Comparison of ENCODE assay signal across 12 cellular contexts in genomic region chr11:111416231-111416960, GRCh38. TPM values are rescaled to one million over a fixed set of nuclear protein-coding genes. Genes with fewer than 3 reads are reported as not detected.
DNase-seq lines count a peak whose midpoint lies in the region; ATAC-seq and TF ChIP-seq lines count a peak whose summit lies in the region.
"Had no signal": no experiment of that assay in that cellular context is flagged by ENCODE, and none has a peak within 500 bp of the region (broad histone marks: within the 10 kb centered on the region; RNA-seq: fewer than 3 reads in every experiment).

No MANE protein-coding gene starts in this region.

- H3K9me3 ChIP-seq in SU-DHL-6 (ENCODE audit: insufficient read depth, low read length), result no peaks in the 10 kb centered on the region
- no peaks in the 10 kb centered on the region for H3K9me3 ChIP-seq in parathyroid adenoma (ENCODE audit: control insufficient read depth, low read length)
- H3K9me3 ChIP-seq: SJSA1, vagina had no signal

- DNase-seq in NCI-H1105 treated with DMSO at 0.1 percent for 48 hours (lab: John Stamatoyannopoulos, UW) (no peak), T-helper 9 cell (no peak), left lobe of liver (ENCODE audit: low spot score) (no peak), NCI-H1930 (lab: John Stamatoyannopoulos, UW) (no peak)

- ATAC-seq in GM18520 (IDR thresholded peaks at IDR 0.05; ENCODE audit: unreplicated experiment) (peak; percentile 8), HG02759 (IDR thresholded peaks at IDR 0.05; ENCODE audit: unreplicated experiment) (peak; percentile 8), left lobe of liver (no peak)

- H3K36me3 ChIP-seq in SU-DHL-6 (ENCODE audit: low read length) (no peaks in the 10 kb centered on the region), parathyroid adenoma (ENCODE audit: control insufficient read depth, insufficient read depth, low read length) (no peaks in the 10 kb centered on the region)
- H3K36me3 ChIP-seq: SJSA1, vagina had no signal

- H2AFZ ChIP-seq in SU-DHL-6 (ENCODE audit: low read depth, low read length, severe bottlenecking) (no peak overlapping the region), parathyroid adenoma (peak overlapping the region; percentile 53)

- H3K27me3 ChIP-seq in SU-DHL-6 (ENCODE audit: low read length), result no peaks in the 10 kb centered on the region
- no peaks in the 10 kb centered on the region for H3K27me3 ChIP-seq in parathyroid adenoma (ENCODE audit: control insufficient read depth, insufficient read depth, low read length)
- H3K27me3 ChIP-seq: SJSA1, vagina had no signal

- TF ChIP-seq CTCF in SU-DHL-6 (IDR thresholded peaks at IDR 0.05; ENCODE audit: insufficient read depth, low read length, poor library complexity, severe bottlenecking), result no peak
- no peak for TF ChIP-seq CTCF in parathyroid adenoma (IDR thresholded peaks at IDR 0.05)

- H3K27ac ChIP-seq in SU-DHL-6 (ENCODE audit: low read depth, low read length) (peak overlapping the region; percentile 98), parathyroid adenoma (peak overlapping the region; percentile 97)
- H3K27ac ChIP-seq: SJSA1 had no signal

- peaks cover 39% of the 10 kb centered on the region for H3K4me1 ChIP-seq in parathyroid adenoma

- H3K9ac ChIP-seq in SU-DHL-6 (ENCODE audit: low read length) (peak overlapping the region; percentile 64), parathyroid adenoma (no peak overlapping the region)

- no peaks in the 10 kb centered on the region for H3K79me2 ChIP-seq in SU-DHL-6 (ENCODE audit: insufficient read depth, low read length)
- no peaks in the 10 kb centered on the region for H3K79me2 ChIP-seq in parathyroid adenoma

- H4K20me1 ChIP-seq in SU-DHL-6 (ENCODE audit: low read depth, low read length), result no peaks in the 10 kb centered on the region

- H3K4me2 ChIP-seq in SU-DHL-6 (ENCODE audit: low read depth, low read length, poor library complexity, severe bottlenecking), result peak overlapping the region; percentile 65
- H3K4me2 ChIP-seq in parathyroid adenoma (ENCODE audit: low read length), result peak overlapping the region; percentile 72

- H3K4me3 ChIP-seq in SU-DHL-6 (ENCODE audit: insufficient read depth, low read length, poor library complexity, severe bottlenecking) (no peak overlapping the region), parathyroid adenoma (ENCODE audit: low read depth, low read length) (no peak overlapping the region)
- H3K4me3 ChIP-seq: SJSA1, vagina had no signal

- peaks cover 96% of the 10 kb centered on the region for H3F3A ChIP-seq in SU-DHL-6 (ENCODE audit: insufficient read depth)

- H3K9me2 ChIP-seq in SU-DHL-6 (replicated peaks; ENCODE audit: insufficient read depth, low read length), result no peaks in the 10 kb centered on the region

RNA-seq across cellular contexts. Expression of gene POU2AF1, which starts 37.3 kb away (rescaled TPM):
- 0.38 TPM for total RNA-seq in left lobe of liver
- total RNA-seq: NCI-H460, osteocyte, SJSA1, vagina had no signal
